Comparison of ENCODE assay signal across 12 cellular contexts in genomic region chr12:6334359-6334758, GRCh38. TPM values are rescaled to one million over a fixed set of nuclear protein-coding genes. Genes with fewer than 3 reads are reported as not detected.
DNase-seq lines count a peak whose midpoint lies in the region; ATAC-seq and TF ChIP-seq lines count a peak whose summit lies in the region.
"Had no signal": no experiment of that assay in that cellular context is flagged by ENCODE, and none has a peak within 500 bp of the region (broad histone marks: within the 10 kb centered on the region; RNA-seq: fewer than 3 reads in every experiment).

No MANE protein-coding gene starts in this region.

- peak overlapping the region; percentile 60 for H3K4me3 Mint-ChIP-seq in stimulated activated naive CD8-positive, alpha-beta T cell treated with anti-CD3 and anti-CD28 coated beads, Interleukin-15, Interleukin-2, amounts not matched to agents 100 ng/mL and 50 ng/mL, for 24 hours
- no peak overlapping the region for H3K4me3 Mint-ChIP-seq in chondrocyte (ENCODE audit: unreplicated experiment)
- peak overlapping the region in 5 of 10 donors; percentile 22 to 67 (median 29) for H3K4me3 Mint-ChIP-seq in naive thymus-derived CD4-positive, alpha-beta T cell

- H3K4me1 ChIP-seq in naive thymus-derived CD4-positive, alpha-beta T cell (ENCODE audit: control insufficient read depth in 2 of 2, insufficient read depth in 2 of 2, low read length in 2 of 2) = peaks cover 51 to 67% of the 10 kb centered on the region in 2 donors

- H3K36me3 ChIP-seq in naive thymus-derived CD4-positive, alpha-beta T cell (ENCODE audit: control insufficient read depth in 2 of 3, insufficient read depth in 3 of 3, low read length in 3 of 3) = peaks cover 15 to 53% (median 21%) of the 10 kb centered on the region in 3 experiments

- in situ Hi-C loops in GM13977 (cut with MboI; ENCODE audit: low pct_unique_long_range_greater_than_20kb, low sequenced_read_pairs, unreplicated experiment) = loop anchor here (10.0 kb wide), 1 partner anchor 130 kb away; no protein-coding TSS in a partner anchor

- H3K27me3 Mint-ChIP-seq in stimulated activated naive CD8-positive, alpha-beta T cell treated with anti-CD3 and anti-CD28 coated beads, Interleukin-15, Interleukin-2, amounts not matched to agents 100 ng/mL and 50 ng/mL, for 24 hours = no peaks in the 10 kb centered on the region
- no peaks in the 10 kb centered on the region for H3K27me3 Mint-ChIP-seq in chondrocyte (ENCODE audit: low read depth)
- no peaks in the 10 kb centered on the region for H3K27me3 Mint-ChIP-seq in naive thymus-derived CD4-positive, alpha-beta T cell

- H3K9me3 Mint-ChIP-seq in stimulated activated naive CD8-positive, alpha-beta T cell treated with anti-CD3 and anti-CD28 coated beads, Interleukin-15, Interleukin-2, amounts not matched to agents 100 ng/mL and 50 ng/mL, for 24 hours = no peaks in the 10 kb centered on the region
- H3K9me3 Mint-ChIP-seq in chondrocyte (ENCODE audit: low read depth) = no peaks in the 10 kb centered on the region
- no peaks in the 10 kb centered on the region for H3K9me3 Mint-ChIP-seq in naive thymus-derived CD4-positive, alpha-beta T cell

- no peak for DNase-seq in stimulated activated naive CD8-positive, alpha-beta T cell treated with anti-CD3 and anti-CD28 coated beads, Interleukin-15, Interleukin-2, amounts not matched to agents 100 U/mL and 50 U/mL, for 24 hours
- DNase-seq in chondrocyte (ENCODE audit: low spot score) (no peak), DMS114 treated with DMSO at 0.1 percent for 48 hours (lab: John Stamatoyannopoulos, UW; ENCODE audit: unreplicated experiment) (no peak), GM13977 (ENCODE audit: low spot score) (no peak), HK-2 (ENCODE audit: unreplicated experiment) (no peak)
- DNase-seq in naive thymus-derived CD4-positive, alpha-beta T cell = no peak
- DNase-seq: Caco-2; NCI-H526; stimulated activated CD4-positive, alpha-beta T cell treated with anti-CD3 and anti-CD28 coated beads, Interleukin-15, amount 100 ng/mL, for 24 hours had no signal

- no peak for ATAC-seq in stimulated activated naive CD8-positive, alpha-beta T cell treated with anti-CD3 and anti-CD28 coated beads, Interleukin-15, Interleukin-2, amounts not matched to agents 100 U/mL and 50 U/mL, for 24 hours
- no peak for ATAC-seq in naive thymus-derived CD4-positive, alpha-beta T cell
- ATAC-seq in activated CD4-positive, CD25-positive, alpha-beta regulatory T cell treated with anti-CD3 and anti-CD28 coated beads, Interleukin-2, amount 50 U/mL, for 24 hours = no peak

- TF ChIP-seq CTCF in chondrocyte (IDR thresholded peaks at IDR 0.05) (no peak), GM13977 (IDR thresholded peaks at IDR 0.05; ENCODE audit: extremely low read depth, insufficient read depth, missing control alignments) (no peak)

- peaks cover 17% of the 10 kb centered on the region for H3K4me1 Mint-ChIP-seq in stimulated activated naive CD8-positive, alpha-beta T cell treated with anti-CD3 and anti-CD28 coated beads, Interleukin-15, Interleukin-2, amounts not matched to agents 100 ng/mL and 50 ng/mL, for 24 hours (ENCODE audit: low read depth)
- H3K4me1 Mint-ChIP-seq in chondrocyte (ENCODE audit: low read depth) = peaks cover 4% of the 10 kb centered on the region
- H3K4me1 Mint-ChIP-seq in naive thymus-derived CD4-positive, alpha-beta T cell = peaks cover 4 to 44% (median 39%) of the 10 kb centered on the region in 7 donors

- H3K9me3 ChIP-seq in naive thymus-derived CD4-positive, alpha-beta T cell (ENCODE audit: control insufficient read depth in 2 of 3, low read length in 3 of 3) = no peaks in the 10 kb centered on the region
- H3K9me3 ChIP-seq: Caco-2 had no signal

- no peak overlapping the region for H3K4me3 ChIP-seq in naive thymus-derived CD4-positive, alpha-beta T cell (ENCODE audit: low read length)

- POLR2A ChIA-PET in naive thymus-derived CD4-positive, alpha-beta T cell (lab: Charles Lee) = interaction anchor here (0.8 to 12.0 kb wide), 13 partner anchors 8 to 220 kb away, joined by 3 to 342 read pairs (median 26); partner anchors contain the start of genes GAPDH, TAPBPL and VAMP1

- H3K36me3 Mint-ChIP-seq in stimulated activated naive CD8-positive, alpha-beta T cell treated with anti-CD3 and anti-CD28 coated beads, Interleukin-15, Interleukin-2, amounts not matched to agents 100 ng/mL and 50 ng/mL, for 24 hours (ENCODE audit: low read depth) = peaks cover 42% of the 10 kb centered on the region
- peaks cover 28% of the 10 kb centered on the region for H3K36me3 Mint-ChIP-seq in chondrocyte (ENCODE audit: low read depth)
- H3K36me3 Mint-ChIP-seq in naive thymus-derived CD4-positive, alpha-beta T cell = peaks cover 11 to 31% (median 14%) of the 10 kb centered on the region in 5 donors

- no peaks in the 10 kb centered on the region for H3K27me3 ChIP-seq in naive thymus-derived CD4-positive, alpha-beta T cell (ENCODE audit: control insufficient read depth in 2 of 2, insufficient read depth in 2 of 2, low read length in 2 of 2)

- CTCF ChIA-PET in naive thymus-derived CD4-positive, alpha-beta T cell (lab: Charles Lee) = interaction anchor here (0.6 to 6.7 kb wide), 21 partner anchors 8 to 446 kb away, joined by 3 to 139 read pairs (median 4); partner anchors contain the start of gene SCNN1A

- peak overlapping the region; percentile 92 for H3K27ac ChIP-seq in naive thymus-derived CD4-positive, alpha-beta T cell (ENCODE audit: low read depth, low read length)
- H3K27ac ChIP-seq: KMS-11 had no signal

- intact Hi-C loops in naive thymus-derived CD4-positive, alpha-beta T cell (cut with micrococcal nuclease) = no loop called here

- H3K27ac Mint-ChIP-seq in stimulated activated naive CD8-positive, alpha-beta T cell treated with anti-CD3 and anti-CD28 coated beads, Interleukin-15, Interleukin-2, amounts not matched to agents 100 ng/mL and 50 ng/mL, for 24 hours = peak overlapping the region; percentile 80
- peak overlapping the region; percentile 90 for H3K27ac Mint-ChIP-seq in chondrocyte (ENCODE audit: unreplicated experiment)
- H3K27ac Mint-ChIP-seq in naive thymus-derived CD4-positive, alpha-beta T cell = peak overlapping the region in 1 of 9 donors; percentile 8

RNA-seq across cellular contexts. Expression of gene TNFRSF1A, which starts 7.5 kb away (rescaled TPM):
- 88.5 to 128 TPM (median 127 TPM) in 3 replicates for total RNA-seq in chondrocyte
- 10 to 100 TPM; 40.9 to 99.4 (median 67.3) TPM for total RNA-seq in naive thymus-derived CD4-positive, alpha-beta T cell
- 10 to 100 TPM; 24.1 to 46.3 TPM for polyA plus RNA-seq in naive thymus-derived CD4-positive, alpha-beta T cell

RNA-seq across cellular contexts. Expression of gene PLEKHG6, which starts 23.9 kb away (rescaled TPM):
- 0.21 to 0.35 TPM in 2 of 3 replicates, not detected in the other for total RNA-seq in chondrocyte
- not detected for total RNA-seq in naive thymus-derived CD4-positive, alpha-beta T cell
- 1 to 10 TPM in 1 of 2 donors, under 1 TPM in 1; 0.15 to 1.3 TPM for polyA plus RNA-seq in naive thymus-derived CD4-positive, alpha-beta T cell

RNA-seq across cellular contexts. Expression of gene SCNN1A, which starts 41.0 kb away (rescaled TPM):
- total RNA-seq in chondrocyte = 0.87 to 2.6 TPM (median 1.9 TPM) in 3 replicates
- total RNA-seq in naive thymus-derived CD4-positive, alpha-beta T cell = 1 to 10 TPM in 4 of 5 experiments, under 1 TPM in 1; 0.22 to 5.3 (median 3.6) TPM
- polyA plus RNA-seq in naive thymus-derived CD4-positive, alpha-beta T cell = 1 to 10 TPM in 1 of 2 donors, under 1 TPM in 1; 0.84 to 1.2 TPM

RNA-seq across cellular contexts. Expression of gene LTBR, which starts 49.6 kb away (rescaled TPM):
- 11.8 to 46.5 TPM (median 41.1 TPM) in 3 replicates for total RNA-seq in chondrocyte
- 10 to 100 TPM in 1 of 5 experiments, 1 to 10 TPM in 3, under 1 TPM in 1; 0.34 to 25.2 (median 2.2) TPM for total RNA-seq in naive thymus-derived CD4-positive, alpha-beta T cell
- not detected for polyA plus RNA-seq in naive thymus-derived CD4-positive, alpha-beta T cell
